Comparison of ENCODE assay signal across 1 cellular context in genomic region chr16:1532771-1533170, GRCh38.
TF ChIP-seq lines count a peak whose summit lies in the region.

No MANE protein-coding gene starts in this region.

TF ChIP-seq in GM12878, 131 proteins besides CTCF, POLR2A, EP300 and RAD21:
- TF ChIP-seq NR2F1 (conservative IDR thresholded peaks at IDR 0.05) (no peak), USF1 (IDR thresholded peaks at IDR 0.05; ENCODE audit: borderline replicate concordance, extremely low read length, insufficient read depth, low read depth, low read length) (peak; percentile 11), NFXL1 (IDR thresholded peaks at IDR 0.05; ENCODE audit: borderline replicate concordance) (no peak), ZZZ3 (IDR thresholded peaks at IDR 0.05; ENCODE audit: control insufficient read depth, insufficient read length, low read depth) (no peak), CEBPB (IDR thresholded peaks at IDR 0.05; ENCODE audit: borderline replicate concordance in 1 of 2, low read depth in 2 of 2, low read length in 2 of 2) (no peak)
